In genomic region chr5:3140117-3140516, GRCh38 we compare ENCODE assay signal across 5 cellular contexts.
"Had no signal": no experiment of that assay in that cellular context is flagged by ENCODE, and none has a peak within 500 bp of the region (broad histone marks: within the 10 kb centered on the region; RNA-seq: fewer than 3 reads in every experiment).

No MANE protein-coding gene starts in this region.

- ATAC-seq: GM23338 had no signal

- DNase-seq: H9, HCEC 1CT, IMR-90 had no signal

- H2AFZ ChIP-seq: GM23338 had no signal

- H3K4me3 ChIP-seq: GM23338, K562 had no signal

- H3K4me2 ChIP-seq: GM23338 had no signal
